In genomic region chr6:122322824-122323223, GRCh38 we compare ENCODE assay signal across 8 cellular contexts.
DNase-seq lines count a peak whose midpoint lies in the region; ATAC-seq and TF ChIP-seq lines count a peak whose summit lies in the region.

No MANE protein-coding gene starts in this region.

- WGBS in esophagus, 2 donors, result 7 to 8% methylated on average over 3 of the region's 3 CpGs

- ATAC-seq in Right ventricle myocardium inferior, result peak; percentile 68
- no peak for ATAC-seq in gastrocnemius medialis
- ATAC-seq in GM21423 (IDR thresholded peaks at IDR 0.05; ENCODE audit: unreplicated experiment), result no peak

- in situ Hi-C loops in gastrocnemius medialis (cut with MboI; ENCODE audit: low sequenced_read_pairs in 4 of 4), result no loop called here

- H3K4me1 ChIP-seq in esophagus (ENCODE audit: control insufficient read depth in 2 of 2, insufficient read depth in 2 of 2, low read length in 1 of 2), result no peaks in the 10 kb centered on the region
- H3K4me1 ChIP-seq in gastrocnemius medialis, result peaks cover 0 to 6% of the 10 kb centered on the region in 2 donors

- H3K9me3 ChIP-seq in esophagus (ENCODE audit: control insufficient read depth in 2 of 2, insufficient read depth in 1 of 2, low read depth in 1 of 2, low read length in 1 of 2) (no peaks in the 10 kb centered on the region), gastrocnemius medialis (no peaks in the 10 kb centered on the region)

- H3K27me3 ChIP-seq in esophagus (ENCODE audit: control insufficient read depth in 1 of 2, insufficient read depth in 2 of 2, low read length in 2 of 2) (no peaks in the 10 kb centered on the region), gastrocnemius medialis (no peaks in the 10 kb centered on the region)

- intact Hi-C loops in Right ventricle myocardium inferior (cut with DNase I), result no loop called here
- intact Hi-C loops in cardiac septum (cut with DNase I), result no loop called here
- intact Hi-C loops in gastrocnemius medialis (cut with DNase I; ENCODE audit: low total_unique reads), result no loop called here
- intact Hi-C loops in head of caudate nucleus (cut with DNase I), result no loop called here

- peak overlapping the region; percentile 10 to 58 for H3K4me3 ChIP-seq in esophagus (ENCODE audit: low read depth in 1 of 2, low read length in 2 of 2)
- peak overlapping the region; percentile 10 to 51 (median 35) for H3K4me3 ChIP-seq in gastrocnemius medialis

- H3K27ac ChIP-seq in esophagus (ENCODE audit: low read depth in 2 of 2, low read length in 1 of 2) (no peak overlapping the region), gastrocnemius medialis (no peak overlapping the region)

- no peak for TF ChIP-seq POLR2A in gastrocnemius medialis (IDR thresholded peaks at IDR 0.05)

- no peaks in the 10 kb centered on the region for H3K36me3 ChIP-seq in esophagus (ENCODE audit: control insufficient read depth in 2 of 2, insufficient read depth in 2 of 2, low read length in 1 of 2)
- no peaks in the 10 kb centered on the region for H3K36me3 ChIP-seq in gastrocnemius medialis

- DNase-seq in Right ventricle myocardium inferior (ENCODE audit: missing footprints), result no peak
- DNase-seq in cardiac septum (ENCODE audit: low spot score), result no peak
- peak; percentile 80 for DNase-seq in OCI-M1 (lab: John Stamatoyannopoulos, UW)
- DNase-seq in gastrocnemius medialis, result no peak
- DNase-seq in NCI-H82 (lab: John Stamatoyannopoulos, UW), result no peak
- no peak for DNase-seq in head of caudate nucleus

- TF ChIP-seq CTCF in gastrocnemius medialis (IDR thresholded peaks at IDR 0.05 in 4 of 5, conservative IDR thresholded peaks at IDR 0.05 in 1 of 5), result no peak
